Comparison of ENCODE assay signal across 8 cellular contexts in the genomic region with DNA sequence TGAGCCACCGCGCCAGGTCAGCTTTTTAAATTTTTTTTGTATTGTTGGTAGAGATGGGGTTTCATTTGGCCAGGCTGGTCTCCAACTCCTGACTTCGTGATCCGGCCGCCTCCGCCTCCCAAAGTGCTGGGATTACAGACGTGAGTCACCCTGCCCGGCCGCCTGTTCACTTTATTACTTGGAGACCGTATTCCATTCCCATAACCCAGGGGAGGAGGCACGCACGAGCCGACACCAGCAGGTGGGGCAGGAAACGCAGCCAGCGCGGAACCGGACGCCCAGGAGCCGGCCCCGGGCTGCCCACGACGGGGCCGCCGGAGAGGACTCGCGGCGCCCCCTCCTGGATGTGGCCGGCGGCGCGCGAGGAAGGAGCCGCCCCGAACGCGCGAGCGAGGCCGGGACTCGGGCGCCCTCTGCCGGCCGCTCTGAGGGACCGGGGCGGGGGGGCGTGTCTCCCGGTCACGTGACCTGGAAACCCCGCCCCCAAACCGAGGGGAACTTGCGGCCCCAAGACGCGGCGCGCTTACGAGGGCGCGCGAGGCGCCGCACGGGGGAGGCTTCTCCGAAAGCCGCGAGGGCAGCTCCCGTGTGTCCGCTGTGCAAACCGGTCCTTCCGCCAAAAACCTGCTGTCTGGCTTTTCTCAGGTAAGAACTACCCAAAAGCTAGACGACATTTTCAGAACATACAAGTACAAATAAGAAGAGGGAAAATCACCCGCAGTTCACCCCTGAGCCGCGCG. TPM values are rescaled to one million over a fixed set of nuclear protein-coding genes. Genes with fewer than 3 reads are reported as not detected.
A peak's percentile ranks its signal among the peaks of the same experiment; 100 is the strongest.
DNase-seq lines count a peak whose midpoint lies in the region; ATAC-seq and TF ChIP-seq lines count a peak whose summit lies in the region.

No MANE protein-coding gene starts in this region.

- H3K4me1 Mint-ChIP-seq in brain, result peaks cover 3% of the 10 kb centered on the region

- DNase-seq in activated gamma-delta T cell treated with Interleukin-2 at 50 U/mL for 16 hours, result peak; percentile 88
- DNase-seq in activated gamma-delta T cell (lab: John Stamatoyannopoulos, UW), result no peak
- peak; percentile 84 for DNase-seq in T follicular helper cell (ENCODE audit: low read depth)
- DNase-seq in iris pigment epithelial cell (ENCODE audit: low read depth), result peak; percentile 95
- DNase-seq in stimulated activated CD4-positive, alpha-beta T cell treated with anti-CD3 and anti-CD28 coated beads, Interleukin-12 subunit alpha, Interleukin-12 subunit beta, amount 100 ng/mL, for 4 hours, result peak; percentile 88
- no peak for DNase-seq in AML-193 (lab: John Stamatoyannopoulos, UW)

- peaks cover 5% of the 10 kb centered on the region for H3K27me3 Mint-ChIP-seq in brain

- TF ChIP-seq CTCF in brain (conservative IDR thresholded peaks at IDR 0.05), result peak; percentile 88 to 91

- H3K27ac Mint-ChIP-seq in brain, result no peak overlapping the region

- peaks cover 42% of the 10 kb centered on the region for H3K36me3 Mint-ChIP-seq in brain

- ATAC-seq in HG03135 (IDR thresholded peaks at IDR 0.05; ENCODE audit: unreplicated experiment), result peak; percentile 73

- H3K4me3 Mint-ChIP-seq in brain, result peak overlapping the region in 4 of 5 experiments; percentile 61 to 81 (median 74)

- H3K9me3 Mint-ChIP-seq in brain, result peaks cover 3 to 32% (median 19%) of the 10 kb centered on the region in 5 experiments

RNA-seq across cellular contexts. Expression of a gene that starts 11.6 kb away (rescaled TPM):
- polyA plus RNA-seq in brain (ENCODE audit: insufficient read depth, low read depth, low replicate concordance), result 142 TPM

RNA-seq across cellular contexts. Expression of a gene that starts 16.7 kb away (rescaled TPM):
- 127 TPM for polyA plus RNA-seq in brain (ENCODE audit: insufficient read depth, low read depth, low replicate concordance)

RNA-seq across cellular contexts. Expression of a gene that starts 18.7 kb away (rescaled TPM):
- 5.4 TPM for polyA plus RNA-seq in brain (ENCODE audit: insufficient read depth, low read depth, low replicate concordance)

RNA-seq across cellular contexts. Expression of a gene that starts 41.9 kb away (rescaled TPM):
- polyA plus RNA-seq in brain (ENCODE audit: insufficient read depth, low read depth, low replicate concordance), result 1.1 TPM

RNA-seq across cellular contexts. Expression of a gene that starts 42.1 kb away (rescaled TPM):
- polyA plus RNA-seq in brain (ENCODE audit: insufficient read depth, low read depth, low replicate concordance), result 11.2 TPM

Comparison
In these comparisons a context has a peak if more than half of its experiments do, and no peak if none do; other contexts are left out.
1. DNase-seq: peak in activated gamma-delta T cell treated with Interleukin-2 at 50 U/mL for 16 hours (single experiment), T follicular helper cell (single experiment), iris pigment epithelial cell (single experiment) and stimulated activated CD4-positive, alpha-beta T cell treated with anti-CD3 and anti-CD28 coated beads, Interleukin-12 subunit alpha, Interleukin-12 subunit beta, amount 100 ng/mL, for 4 hours (single experiment); none in activated gamma-delta T cell (single experiment) and AML-193 (0 of 2).